Comparison of ENCODE assay signal across 26 cellular contexts in genomic region chr14:37422748-37423147, GRCh38.
"Had no signal": no experiment of that assay in that cellular context is flagged by ENCODE, and none has a peak within 500 bp of the region (broad histone marks: within the 10 kb centered on the region; RNA-seq: fewer than 3 reads in every experiment).

No MANE protein-coding gene starts in this region.

- H3K4me1 ChIP-seq: adrenal gland, body of pancreas, breast epithelium, SJCRH30 had no signal

- H3K36me3 ChIP-seq: adrenal gland, breast epithelium, SJCRH30 had no signal

- H3K27ac ChIP-seq: adrenal gland, body of pancreas, breast epithelium, SJCRH30, SK-N-MC had no signal

- ATAC-seq: activated CD8-positive, alpha-beta T cell treated with anti-CD3 and anti-CD28 coated beads for 36 hours; activated naive CD4-positive, alpha-beta T cell treated with anti-CD3 and anti-CD28 coated beads, Interleukin-2, amount 50 U/mL, for 72 hours; body of pancreas had no signal

- H3K36me3 Mint-ChIP-seq: activated naive CD4-positive, alpha-beta T cell treated with anti-CD3 and anti-CD28 coated beads, Interleukin-2, amount 50 U/mL, for 72 hours; IgD-negative memory B cell had no signal

- DNase-seq: activated CD4-positive, alpha-beta T cell treated with anti-CD3 and anti-CD28 coated beads, Interleukin-2, amount 10 ng/mL, durations not matched to agents 24 days and 14 days; activated CD4-positive, alpha-beta T cell treated with anti-CD3 and anti-CD28 coated beads, Interleukin-2, amount 50 U/mL, for 4 hours; activated CD8-positive, alpha-beta T cell treated with anti-CD3 and anti-CD28 coated beads for 36 hours; activated gamma-delta T cell treated with Interleukin-2 at 50 U/mL for 16 hours; activated naive CD4-positive, alpha-beta T cell treated with anti-CD3 and anti-CD28 coated beads for 36 hours; activated T-cell treated with anti-CD3 and anti-CD28 coated beads, Interleukin-2, amount 50 U/mL, for 24 hours; adrenal gland; body of pancreas; Karpas-422; KBM-7; NCI-H1105; NCI-H1417 treated with DMSO at 0.1 percent for 48 hours; NCI-H187 treated with DMSO at 0.1 percent for 48 hours; NCI-H2081 treated with DMSO at 0.1 percent for 48 hours; NCI-H345; NCI-H524 treated with DMSO at 0.1 percent for 48 hours; NCI-H748 treated with DMSO at 0.1 percent for 48 hours; NK-92 treated with Interleukin-12 subunit alpha and Interleukin-12 subunit beta, amount 100 ng/mL, for 24 hours; SHP77; SJCRH30; T1000 had no signal

- H3K9me3 ChIP-seq: adrenal gland, body of pancreas, breast epithelium, SJCRH30 had no signal

- H3K4me3 Mint-ChIP-seq: activated CD4-positive, alpha-beta T cell treated with anti-CD3 and anti-CD28 coated beads, Interleukin-2, amount 10 ng/mL, durations not matched to agents 24 days and 14 days; activated CD8-positive, alpha-beta T cell treated with anti-CD3 and anti-CD28 coated beads for 36 hours; activated naive CD4-positive, alpha-beta T cell treated with anti-CD3 and anti-CD28 coated beads for 36 hours; activated T-cell treated with anti-CD3 and anti-CD28 coated beads, Interleukin-2, amount 50 U/mL, for 24 hours; activated T-helper 1 cell treated with anti-CD3 and anti-CD28 coated beads, Interleukin-12 subunit alpha, Interleukin-12 subunit beta, Interleukin-2, Interleukin-4 antibody, amounts not matched to agents 30 ng/mL and 10 ng/mL and 1 ng/mL, durations not matched to agents 14 hours and 24 hours and 36 hours; IgD-negative memory B cell had no signal

- H3K27ac Mint-ChIP-seq: activated CD4-positive, alpha-beta T cell treated with anti-CD3 and anti-CD28 coated beads, Interleukin-2, amount 10 ng/mL, durations not matched to agents 24 days and 14 days; activated CD8-positive, alpha-beta T cell treated with anti-CD3 and anti-CD28 coated beads for 36 hours; activated naive CD4-positive, alpha-beta T cell treated with anti-CD3 and anti-CD28 coated beads for 36 hours; activated naive CD4-positive, alpha-beta T cell treated with anti-CD3 and anti-CD28 coated beads, Interleukin-2, amount 50 U/mL, for 72 hours; activated T-cell treated with anti-CD3 and anti-CD28 coated beads, Interleukin-2, amount 50 U/mL, for 24 hours; activated T-helper 1 cell treated with anti-CD3 and anti-CD28 coated beads, Interleukin-12 subunit alpha, Interleukin-12 subunit beta, Interleukin-2, Interleukin-4 antibody, amounts not matched to agents 30 ng/mL and 10 ng/mL and 1 ng/mL, durations not matched to agents 14 hours and 24 hours and 36 hours; IgD-negative memory B cell had no signal

- H3K4me1 Mint-ChIP-seq: activated CD4-positive, alpha-beta T cell treated with anti-CD3 and anti-CD28 coated beads, Interleukin-2, amount 10 ng/mL, durations not matched to agents 24 days and 14 days had no signal

- H3K9me3 Mint-ChIP-seq: activated naive CD4-positive, alpha-beta T cell treated with anti-CD3 and anti-CD28 coated beads for 36 hours; activated T-cell treated with anti-CD3 and anti-CD28 coated beads, Interleukin-2, amount 50 U/mL, for 24 hours; activated T-helper 1 cell treated with anti-CD3 and anti-CD28 coated beads, Interleukin-12 subunit alpha, Interleukin-12 subunit beta, Interleukin-2, Interleukin-4 antibody, amounts not matched to agents 30 ng/mL and 10 ng/mL and 1 ng/mL, durations not matched to agents 14 hours and 24 hours and 36 hours had no signal

- H3K27me3 Mint-ChIP-seq: activated CD4-positive, alpha-beta T cell treated with anti-CD3 and anti-CD28 coated beads, Interleukin-2, amount 10 ng/mL, durations not matched to agents 24 days and 14 days; activated CD8-positive, alpha-beta T cell treated with anti-CD3 and anti-CD28 coated beads for 36 hours; activated T-cell treated with anti-CD3 and anti-CD28 coated beads, Interleukin-2, amount 50 U/mL, for 24 hours; IgD-negative memory B cell had no signal

- H3K27me3 ChIP-seq: adrenal gland, body of pancreas, breast epithelium, SJCRH30 had no signal

- H3K4me3 ChIP-seq: adrenal gland, body of pancreas, breast epithelium, SJCRH30, SK-N-MC had no signal
